ENCODE assay signal across 2 cellular contexts in genomic region chr19:5372572-5373200, GRCh38.
A peak's percentile ranks its signal among the peaks of the same experiment; 100 is the strongest.
TF ChIP-seq lines count a peak whose summit lies in the region.

No MANE protein-coding gene starts in this region.

TF ChIP-seq in HepG2, 621 proteins besides CTCF, POLR2A, EP300 and RAD21:
- TF ChIP-seq MNT (IDR thresholded peaks at IDR 0.05) (peak; percentile 93), ZNF234 (CRISPR knock-in tag; conservative IDR thresholded peaks at IDR 0.05) (no peak), FOXO4 (CRISPR knock-in tag; conservative IDR thresholded peaks at IDR 0.05) (0 out of 2 replicates have a peak, but pooled peaks have one; percentile 51), ZBTB42 (CRISPR knock-in tag; IDR thresholded peaks at IDR 0.05) (no peak), ZNF451 (CRISPR knock-in tag; IDR thresholded peaks at IDR 0.05) (no peak)
TF ChIP-seq in HepG2: peak in this region for 2.

TF ChIP-seq in endothelial cell of umbilical vein, 7 proteins besides CTCF, POLR2A, EP300 and RAD21:
- TF ChIP-seq FOS (IDR thresholded peaks at IDR 0.05; ENCODE audit: borderline replicate concordance, insufficient read depth, low read length) (no peak), MAX (IDR thresholded peaks at IDR 0.05; ENCODE audit: insufficient read depth, insufficient read length) (peak; percentile 57)
